1 cellular context compared by ENCODE assay signal in genomic region chr17:6661464-6661848, GRCh38.
TF ChIP-seq lines count a peak whose summit lies in the region.

No MANE protein-coding gene starts in this region.

TF ChIP-seq in WTC11, 78 proteins besides CTCF, POLR2A, EP300 and RAD21 (continued from another document):
- TF ChIP-seq ATF6 (CRISPR knock-in tag; IDR thresholded peaks at IDR 0.05) (no peak), ZNF423 (CRISPR knock-in tag; IDR thresholded peaks at IDR 0.05) (no peak), OVOL2 (CRISPR knock-in tag; IDR thresholded peaks at IDR 0.05; ENCODE audit: borderline replicate concordance) (no peak), PRRX2 (CRISPR knock-in tag; IDR thresholded peaks at IDR 0.05) (no peak), FOXP1 (CRISPR knock-in tag; IDR thresholded peaks at IDR 0.05; ENCODE audit: borderline replicate concordance) (no peak), JUN (CRISPR knock-in tag; IDR thresholded peaks at IDR 0.05) (no peak), NR2C2 (CRISPR knock-in tag; IDR thresholded peaks at IDR 0.05) (no peak), FOXP4 (CRISPR knock-in tag; IDR thresholded peaks at IDR 0.05) (no peak), FOXK1 (CRISPR knock-in tag; IDR thresholded peaks at IDR 0.05) (no peak)
- TF ChIP-seq, protein P1, sequence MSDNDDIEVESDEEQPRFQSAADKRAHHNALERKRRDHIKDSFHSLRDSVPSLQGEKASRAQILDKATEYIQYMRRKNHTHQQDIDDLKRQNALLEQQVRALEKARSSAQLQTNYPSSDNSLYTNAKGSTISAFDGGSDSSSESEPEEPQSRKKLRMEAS (CRISPR knock-in tag; IDR thresholded peaks at IDR 0.05) = no peak
